ENCODE assay signal across 1 cellular context in genomic region chr3:156728267-156728985, GRCh38.
TF ChIP-seq lines count a peak whose summit lies in the region.

No MANE protein-coding gene starts in this region.

TF ChIP-seq in HepG2, 621 proteins besides CTCF, POLR2A, EP300 and RAD21 (continued from another document):
- TF ChIP-seq ZBTB33 (CRISPR knock-in tag; IDR thresholded peaks at IDR 0.05) (no peak), MTF1 (CRISPR knock-in tag; IDR thresholded peaks at IDR 0.05) (no peak), ZNF101 (CRISPR knock-in tag; IDR thresholded peaks at IDR 0.05; ENCODE audit: borderline replicate concordance, low read depth) (no peak), PHF21A (CRISPR knock-in tag; IDR thresholded peaks at IDR 0.05) (peak; percentile 60; the same call in 1 of the 2 replicates), ZNF337 (CRISPR knock-in tag; IDR thresholded peaks at IDR 0.05; ENCODE audit: borderline replicate concordance, low read depth) (no peak), TBP (CRISPR knock-in tag; IDR thresholded peaks at IDR 0.05) (no peak), HOXA5 (CRISPR knock-in tag; IDR thresholded peaks at IDR 0.05) (no peak), ZC3H13 (CRISPR knock-in tag; IDR thresholded peaks at IDR 0.05) (no peak), GATAD2A (CRISPR knock-in tag; IDR thresholded peaks at IDR 0.05) (peak; percentile 80), ZNF800 (CRISPR knock-in tag; IDR thresholded peaks at IDR 0.05) (no peak), RXRB (CRISPR knock-in tag; IDR thresholded peaks at IDR 0.05; ENCODE audit: borderline replicate concordance) (peak; percentile 79), SMYD3 (CRISPR knock-in tag; IDR thresholded peaks at IDR 0.05) (no peak), GATAD1 (CRISPR knock-in tag; IDR thresholded peaks at IDR 0.05) (no peak), HOXA7 (CRISPR knock-in tag; IDR thresholded peaks at IDR 0.05) (no peak), HNF4G (IDR thresholded peaks at IDR 0.05; ENCODE audit: borderline replicate concordance, low read depth, low read length) (0 out of 2 replicates have a peak, but pooled peaks have one; percentile 12), HNF4G (CRISPR knock-in tag; IDR thresholded peaks at IDR 0.05; ENCODE audit: borderline replicate concordance, low read depth) (no peak), SP4 (CRISPR knock-in tag; IDR thresholded peaks at IDR 0.05) (0 out of 2 replicates have a peak, but pooled peaks have one; percentile 23)
